ENCODE assay signal across 8 cellular contexts in the genomic region with DNA sequence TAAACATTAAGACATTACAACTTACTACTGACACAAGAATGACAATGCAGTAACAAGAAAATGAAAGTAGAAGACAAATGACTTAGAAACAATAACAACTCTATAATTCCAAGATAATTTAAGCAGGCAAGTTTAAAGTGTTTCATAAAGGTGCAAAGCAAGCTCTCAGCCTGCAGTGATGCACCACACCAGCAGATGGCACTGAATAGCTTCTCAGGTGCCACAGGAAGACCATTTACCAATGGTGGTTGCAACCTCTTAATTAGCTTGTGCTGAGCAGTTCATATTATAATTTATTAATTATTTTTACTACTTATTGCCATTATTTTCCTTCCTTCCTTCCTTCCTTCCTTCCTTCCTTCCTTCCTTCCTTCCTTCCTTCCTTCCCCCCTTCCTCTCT.
DNase-seq lines count a peak whose midpoint lies in the region; ATAC-seq and TF ChIP-seq lines count a peak whose summit lies in the region.

No MANE protein-coding gene starts in this region.

- H3K4me1 ChIP-seq in heart right ventricle (no peaks in the 10 kb centered on the region), mesendoderm (ENCODE audit: control insufficient read depth, low read depth, low read length) (no peaks in the 10 kb centered on the region)

- H3K4me1 Mint-ChIP-seq in chondrocyte (ENCODE audit: low read depth): no peaks in the 10 kb centered on the region

- H3K4me3 ChIP-seq in heart right ventricle (no peak overlapping the region), mesendoderm (ENCODE audit: low read length) (no peak overlapping the region)

- H3K18ac ChIP-seq in mesendoderm (ENCODE audit: low read length): no peak overlapping the region

- no peak overlapping the region for H3K23ac ChIP-seq in mesendoderm (ENCODE audit: low read length)

- H3K27me3 ChIP-seq in heart right ventricle (no peaks in the 10 kb centered on the region), mesendoderm (ENCODE audit: insufficient read depth, low read length, poor library complexity) (no peaks in the 10 kb centered on the region)

- H3K4me3 Mint-ChIP-seq in chondrocyte (ENCODE audit: unreplicated experiment): no peak overlapping the region

- no peak overlapping the region for H3K9ac ChIP-seq in mesendoderm (ENCODE audit: low read length)

- H4K8ac ChIP-seq in mesendoderm (ENCODE audit: low read depth, low read length): no peak overlapping the region

- ATAC-seq in heart right ventricle (no peak), Right ventricle myocardium inferior (no peak), HG03520 (IDR thresholded peaks at IDR 0.05; ENCODE audit: unreplicated experiment) (no peak), GM21360 (IDR thresholded peaks at IDR 0.05; ENCODE audit: unreplicated experiment) (no peak)

- H4K5ac ChIP-seq in mesendoderm (ENCODE audit: low read length): no peak overlapping the region

- H3K36me3 ChIP-seq in heart right ventricle (no peaks in the 10 kb centered on the region), mesendoderm (ENCODE audit: control insufficient read depth, insufficient read depth, low read length) (no peaks in the 10 kb centered on the region)

- TF ChIP-seq CTCF in heart right ventricle (IDR thresholded peaks at IDR 0.05) (peak; percentile 43 to 78 (median 65)), chondrocyte (IDR thresholded peaks at IDR 0.05) (peak; percentile 80)

- H2BK15ac ChIP-seq in mesendoderm (replicated peaks; ENCODE audit: low read depth): no peak overlapping the region

- H3K79me2 ChIP-seq in mesendoderm (ENCODE audit: control insufficient read depth, insufficient read depth, low read length): no peaks in the 10 kb centered on the region

- in situ Hi-C loops in KBM-7 (cut with MboI; ENCODE audit: low pct_unique_long_range_greater_than_20kb, low sequenced_read_pairs): no loop called here

- no peak overlapping the region for H3K27ac Mint-ChIP-seq in chondrocyte (ENCODE audit: unreplicated experiment)

- H3K9me3 ChIP-seq in heart right ventricle: peaks cover 0 to 26% (median 3%) of the 10 kb centered on the region in 11 donors

- DNase-seq in heart right ventricle (peak in 1 of 2 donors; percentile 16), Right ventricle myocardium inferior (ENCODE audit: missing footprints) (no peak), KBM-7 (peak; percentile 49), RPMI7951 (ENCODE audit: low read depth) (peak; percentile 44), chondrocyte (ENCODE audit: low spot score) (no peak), mesendoderm (peak; percentile 62)

- peaks cover 4% of the 10 kb centered on the region for H3K36me3 Mint-ChIP-seq in chondrocyte (ENCODE audit: low read depth)

- peaks cover 13% of the 10 kb centered on the region for H3K9me3 Mint-ChIP-seq in chondrocyte (ENCODE audit: low read depth)

- peaks cover 20% of the 10 kb centered on the region for H3K27me3 Mint-ChIP-seq in chondrocyte (ENCODE audit: low read depth)

- H3K27ac ChIP-seq in heart right ventricle (no peak overlapping the region), mesendoderm (ENCODE audit: low read depth, low read length) (no peak overlapping the region)

- H2AK5ac ChIP-seq in mesendoderm (ENCODE audit: low read length): no peak overlapping the region

- H3K4me2 ChIP-seq in mesendoderm (ENCODE audit: low read length): no peak overlapping the region

- intact Hi-C loops in heart right ventricle (cut with DNase I) (loop anchor here in 1 of 10 donors (10.0 kb wide), 1 partner anchor 1956 kb away; no protein-coding TSS in a partner anchor), Right ventricle myocardium inferior (cut with DNase I) (no loop called here)

- H3K79me1 ChIP-seq in mesendoderm (ENCODE audit: low read length): no peaks in the 10 kb centered on the region

- no peak overlapping the region for H3K4ac ChIP-seq in mesendoderm (ENCODE audit: low read depth, low read length)

- no peak overlapping the region for H2BK120ac ChIP-seq in mesendoderm (ENCODE audit: low read depth, low read length)

- H2BK5ac ChIP-seq in mesendoderm (ENCODE audit: low read length): no peak overlapping the region

- H3K56ac ChIP-seq in mesendoderm (ENCODE audit: low read length): no peak overlapping the region

Comparison
In these comparisons a context has a peak if more than half of its experiments do, and no peak if none do; other contexts are left out.
1. DNase-seq: peak in KBM-7 (single experiment), RPMI7951 (single experiment) and mesendoderm (single experiment); none in Right ventricle myocardium inferior (single experiment) and chondrocyte (single experiment).